ENCODE assay signal across 22 cellular contexts in the genomic region with DNA sequence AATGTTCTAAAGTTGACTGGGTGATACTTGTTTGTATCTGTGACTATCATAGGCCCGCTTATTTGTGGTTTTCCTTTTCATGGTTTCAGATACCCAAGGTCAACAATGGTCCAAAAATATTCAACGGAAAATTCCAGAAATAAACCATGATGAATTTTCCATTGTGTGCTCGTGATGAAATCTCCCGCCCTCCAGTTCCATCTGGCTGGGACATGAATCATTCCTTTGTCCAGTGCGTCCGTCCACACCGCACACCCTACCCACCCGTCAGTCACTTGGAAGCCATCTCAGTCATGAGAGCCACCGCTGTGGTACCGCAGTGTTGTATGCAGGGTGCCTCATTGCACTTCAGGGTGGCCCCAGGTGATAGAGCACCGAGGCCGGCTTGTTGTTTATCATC.
DNase-seq lines count a peak whose midpoint lies in the region; ATAC-seq and TF ChIP-seq lines count a peak whose summit lies in the region.
"Had no signal": no experiment of that assay in that cellular context is flagged by ENCODE, and none has a peak within 500 bp of the region (broad histone marks: within the 10 kb centered on the region; RNA-seq: fewer than 3 reads in every experiment).

No MANE protein-coding gene starts in this region.

- in situ Hi-C loops in SK-MEL-5 (cut with HindIII; ENCODE audit: low pct_unique_long_range_greater_than_20kb, low sequenced_read_pairs) = no loop called here

- no peaks in the 10 kb centered on the region for H3K9me3 ChIP-seq in smooth muscle cell (replicated peaks; ENCODE audit: low read depth)
- H3K9me3 ChIP-seq: sigmoid colon, upper lobe of right lung had no signal

- H4K20me1 ChIP-seq in smooth muscle cell (ENCODE audit: low read depth) = no peaks in the 10 kb centered on the region

- no peak overlapping the region for H3K9ac ChIP-seq in smooth muscle cell (ENCODE audit: low read depth)

- no peak overlapping the region for H3K4me2 ChIP-seq in smooth muscle cell
- H3K4me2 ChIP-seq: GM23338 had no signal

- no peak overlapping the region for H3K4me3 ChIP-seq in choroid plexus epithelial cell (ENCODE audit: low read depth, low read length)
- H3K4me3 ChIP-seq in smooth muscle cell = no peak overlapping the region
- H3K4me3 ChIP-seq: GM23338, sigmoid colon, upper lobe of right lung had no signal

- peaks cover 9% of the 10 kb centered on the region for H3K4me1 ChIP-seq in smooth muscle cell (ENCODE audit: low read depth)
- H3K4me1 ChIP-seq: upper lobe of right lung had no signal

- H3K79me2 ChIP-seq in smooth muscle cell (ENCODE audit: low read depth) = no peaks in the 10 kb centered on the region

- H3K36me3 ChIP-seq in smooth muscle cell (ENCODE audit: low read depth) = no peaks in the 10 kb centered on the region
- H3K36me3 ChIP-seq: sigmoid colon, upper lobe of right lung had no signal

- no peaks in the 10 kb centered on the region for H3K27me3 ChIP-seq in smooth muscle cell (ENCODE audit: low read depth)
- H3K27me3 ChIP-seq: sigmoid colon, upper lobe of right lung had no signal

- H3F3A ChIP-seq in smooth muscle cell (ENCODE audit: low read depth) = no peaks in the 10 kb centered on the region

- H3K27ac ChIP-seq in substantia nigra (ENCODE audit: low read depth, low read length, poor library complexity, severe bottlenecking) (peak overlapping the region; percentile 79), smooth muscle cell (ENCODE audit: low read depth) (no peak overlapping the region)
- H3K27ac ChIP-seq: upper lobe of right lung had no signal

- TF ChIP-seq CTCF in choroid plexus epithelial cell (conservative IDR thresholded peaks at IDR 0.05; ENCODE audit: low read depth, low read length) (no peak), smooth muscle cell (IDR thresholded peaks at IDR 0.05; ENCODE audit: borderline replicate concordance, insufficient read depth, poor library complexity, severe bottlenecking) (no peak)

- no peak for ATAC-seq in GM21528 (IDR thresholded peaks at IDR 0.05; ENCODE audit: low FRiP score, unreplicated experiment)
- ATAC-seq: GM23338, HepG2, left colon, upper lobe of right lung had no signal

- DNase-seq in SK-MEL-5 (ENCODE audit: low read depth, low spot score) (peak; percentile 30), choroid plexus epithelial cell (ENCODE audit: low read depth) (peak; percentile 79), lung microvascular endothelial cell (ENCODE audit: low read depth in 2 of 2) (peak; percentile 49 to 88), substantia nigra (lab: John Stamatoyannopoulos, UW) (peak in 20 of 49 donors; percentile 14 to 61 (median 30)), smooth muscle cell (lab: John Stamatoyannopoulos, UW; ENCODE audit: unreplicated experiment) (no peak), UCSD-AML1 (lab: John Stamatoyannopoulos, UW; ENCODE audit: unreplicated experiment) (no peak), DMS79 treated with DMSO at 0.1 percent for 48 hours (lab: John Stamatoyannopoulos, UW) (no peak)
- DNase-seq: activated CD4-positive, alpha-beta T cell treated with anti-CD3 and anti-CD28 coated beads, Interleukin-2, amount 50 U/mL, for 48 hours; activated T-cell treated with anti-CD3 and anti-CD28 coated beads for 4 hours; AML-193; COR-L47; foreskin fibroblast; left colon; NCI-H1417; NCI-H524 treated with DMSO at 0.1 percent for 48 hours; SHP77 treated with DMSO at 0.1 percent for 48 hours; sigmoid colon; stimulated activated naive CD4-positive, alpha-beta T cell; upper lobe of right lung had no signal

- H2AFZ ChIP-seq in smooth muscle cell (ENCODE audit: low read depth) = no peak overlapping the region
- H2AFZ ChIP-seq: GM23338 had no signal

- 96% methylated on average over 12 of the region's 12 CpGs for WGBS in smooth muscle cell (ENCODE audit: low lambda C conversion rate)

Comparison
In these comparisons a context has a peak if more than half of its experiments do, and no peak if none do; other contexts are left out.
1. DNase-seq: peak in SK-MEL-5 (single experiment), choroid plexus epithelial cell (single experiment) and lung microvascular endothelial cell (2 of 2); none in smooth muscle cell (single experiment), UCSD-AML1 (single experiment) and DMS79 treated with DMSO at 0.1 percent for 48 hours (single experiment).